In the genomic region with DNA sequence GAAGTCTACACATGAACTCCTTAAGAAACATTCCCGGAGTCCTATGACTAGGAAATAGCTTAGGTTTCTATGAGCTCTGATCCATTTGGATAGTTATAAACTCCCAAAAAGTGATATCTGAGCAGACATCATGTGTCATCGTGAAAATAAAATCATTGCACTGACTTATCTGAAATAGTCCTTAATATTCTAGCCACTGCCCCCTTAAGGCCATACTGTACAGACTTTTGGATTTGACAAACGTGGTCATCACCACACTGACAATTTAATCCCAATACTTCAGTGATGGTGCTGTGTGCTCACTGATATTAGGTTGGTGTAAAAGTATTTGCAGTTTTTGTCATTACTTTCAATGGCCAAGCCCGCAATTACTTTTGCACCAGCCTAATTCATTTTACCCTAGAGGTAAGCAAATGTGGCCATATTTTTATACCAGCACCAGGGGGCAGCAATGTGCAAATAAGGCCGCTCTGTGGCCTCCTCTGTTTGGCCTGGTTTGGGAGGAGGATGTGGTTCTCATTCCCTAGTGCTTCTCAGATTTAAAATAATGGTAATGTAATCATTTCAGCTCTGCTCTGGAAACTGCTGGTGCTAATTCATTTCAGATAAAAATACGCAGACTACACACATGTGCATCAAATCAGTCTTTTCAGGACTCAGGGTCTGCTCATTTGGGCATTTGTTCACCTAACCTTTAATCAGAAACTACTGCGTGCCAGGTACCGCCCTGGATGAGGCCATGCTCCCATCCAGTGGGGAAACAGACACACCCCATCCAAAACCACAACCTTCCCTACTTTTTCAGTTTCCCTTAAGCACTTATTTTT, we compare ENCODE assay signal across 8 cellular contexts.
DNase-seq lines count a peak whose midpoint lies in the region; ATAC-seq and TF ChIP-seq lines count a peak whose summit lies in the region.

No MANE protein-coding gene starts in this region.

- peak; percentile 79 for ATAC-seq in GM21717 (IDR thresholded peaks at IDR 0.05; ENCODE audit: unreplicated experiment)

- no peak overlapping the region for H3K9ac ChIP-seq in KMS-11

- no peak overlapping the region for H3K27ac ChIP-seq in KMS-11

- H3K4me1 ChIP-seq in KMS-11 (ENCODE audit: low read depth, poor library complexity, severe bottlenecking) = peaks cover 23% of the 10 kb centered on the region

- no peak overlapping the region for H3K4me2 ChIP-seq in KMS-11

- in situ Hi-C loops in SK-MEL-5 (cut with HindIII; ENCODE audit: low pct_unique_long_range_greater_than_20kb, low sequenced_read_pairs) = no loop called here

- H3K27me3 ChIP-seq in KMS-11 (ENCODE audit: insufficient read depth, low read depth) = no peaks in the 10 kb centered on the region

- H3K79me2 ChIP-seq in KMS-11 (ENCODE audit: insufficient read depth, low read depth) = no peaks in the 10 kb centered on the region

- no peaks in the 10 kb centered on the region for H3K36me3 ChIP-seq in KMS-11 (ENCODE audit: insufficient read depth)

- H2AFZ ChIP-seq in KMS-11 (ENCODE audit: low read depth) = no peak overlapping the region

- intact Hi-C loops in posterior cingulate gyrus (cut with DNase I) = loop anchor here (1.0 to 10.0 kb wide), 2 partner anchors 163 to 226 kb away; no protein-coding TSS in a partner anchor

- DNase-seq in ELF-1 (ENCODE audit: low read depth, low spot score) = peak; percentile 76
- DNase-seq in SK-MEL-5 (ENCODE audit: low read depth, low spot score) = peak; percentile 86
- peak; percentile 71 for DNase-seq in activated naive CD4-positive, alpha-beta T cell treated with Interleukin-2 at 50 U/mL for 16 hours
- DNase-seq in glomerular visceral epithelial cell (ENCODE audit: extremely low spot score) = peak; percentile 76
- DNase-seq in posterior cingulate gyrus = peak in 9 of 10 donors; percentile 14 to 93 (median 71)
- peak; percentile 88 for DNase-seq in ureter (ENCODE audit: low spot score)

- TF ChIP-seq CTCF in KMS-11 (conservative IDR thresholded peaks at IDR 0.05; ENCODE audit: low read depth, low read length) = peak; percentile 66

- H4K20me1 ChIP-seq in KMS-11 (ENCODE audit: insufficient read depth) = no peaks in the 10 kb centered on the region

- no peak overlapping the region for H3K4me3 ChIP-seq in KMS-11 (IDR thresholded peaks at IDR 0.05; ENCODE audit: insufficient read depth, low read depth, low read length)
